Comparison of ENCODE assay signal across 1 cellular context in the genomic region with DNA sequence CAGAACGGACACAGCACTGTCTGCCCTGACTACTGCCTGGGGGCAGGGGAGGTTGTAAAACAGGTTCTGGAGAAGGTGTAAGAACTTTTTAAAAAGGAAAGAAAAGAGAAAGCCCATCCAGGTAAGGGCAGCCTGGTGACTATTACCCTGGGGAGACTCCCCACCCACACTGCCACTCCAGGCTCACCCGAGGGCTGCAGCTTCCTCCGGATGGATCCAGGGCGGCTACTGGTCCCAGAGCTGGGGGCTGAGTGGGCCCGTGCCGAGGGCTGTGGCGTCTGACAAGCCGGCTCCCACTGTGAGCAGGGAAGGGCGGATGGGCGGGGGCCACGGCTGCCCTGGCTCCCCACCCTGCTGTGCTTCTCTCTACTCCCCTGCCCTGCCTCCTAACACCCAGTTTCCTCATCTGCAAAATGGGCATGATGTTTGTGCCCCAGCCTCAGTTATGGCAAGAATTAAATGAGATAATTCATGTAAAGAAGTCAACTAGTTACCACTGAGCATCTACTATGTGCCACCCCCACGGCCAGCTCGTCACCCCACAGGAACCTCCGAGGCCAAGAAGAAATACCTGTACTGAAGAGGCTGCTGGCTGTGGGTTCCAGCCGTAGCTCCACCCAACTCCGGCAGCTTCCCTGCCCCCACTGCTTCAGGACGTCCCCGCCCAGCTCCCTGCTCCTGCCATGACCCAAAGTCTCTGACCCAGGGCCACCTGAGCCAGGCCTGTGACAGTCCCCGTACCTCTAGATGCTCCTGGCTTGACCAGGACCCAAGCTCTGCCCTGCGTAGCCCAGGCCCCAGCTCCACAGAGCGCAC.
TF ChIP-seq lines count a peak whose summit lies in the region.

No MANE protein-coding gene starts in this region.

TF ChIP-seq in H1, 55 proteins besides CTCF, POLR2A, EP300 and RAD21:
- no peak for TF ChIP-seq SIRT6 (IDR thresholded peaks at IDR 0.05; ENCODE audit: low read length)
